ENCODE assay signal across 16 cellular contexts in the genomic region with DNA sequence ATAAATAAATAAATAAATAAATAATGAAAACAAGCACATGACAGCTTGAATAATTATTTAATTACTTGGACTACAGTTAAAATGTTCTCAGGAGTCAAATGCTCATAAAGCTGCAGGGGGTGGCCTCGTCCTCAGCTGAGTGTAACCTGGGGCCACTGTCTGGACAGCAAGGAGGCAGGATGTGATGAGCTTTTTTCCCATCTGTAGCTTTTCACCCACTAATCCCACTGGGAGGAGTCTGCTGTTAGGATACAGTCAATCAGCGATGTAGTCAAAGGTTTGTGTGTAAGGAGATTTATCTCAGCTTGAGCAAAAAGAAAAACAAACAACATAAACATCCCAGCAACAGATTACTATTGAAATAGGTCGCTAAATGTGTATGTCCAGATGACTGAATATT.
"Had no signal": no experiment of that assay in that cellular context is flagged by ENCODE, and none has a peak within 500 bp of the region (broad histone marks: within the 10 kb centered on the region; RNA-seq: fewer than 3 reads in every experiment).

No MANE protein-coding gene starts in this region.

- ATAC-seq: effector memory CD8-positive, alpha-beta T cell; lower lobe of right lung had no signal

- H3K9me3 ChIP-seq: adrenal gland, lower lobe of right lung, upper lobe of left lung had no signal

- H3K4me3 ChIP-seq: adrenal gland, lower lobe of right lung, upper lobe of left lung had no signal

- H3K27me3 Mint-ChIP-seq: activated naive CD4-positive, alpha-beta T cell treated with anti-CD3 and anti-CD28 coated beads, Interleukin-2, amount 10 ng/mL, durations not matched to agents 7 days and 5 days; dendritic cell treated with granulocyte-macrophage colony-stimulating factor and Interleukin-4, amounts not matched to agents 40 ng/mL and 50 ng/mL, for 4 days; effector memory CD8-positive, alpha-beta T cell; stimulated activated naive CD8-positive, alpha-beta T cell treated with anti-CD3 and anti-CD28 coated beads, Interleukin-15, Interleukin-2, amounts not matched to agents 100 ng/mL and 50 ng/mL, for 24 hours had no signal

- H2AFZ ChIP-seq: parathyroid adenoma had no signal

- H3K9ac ChIP-seq: parathyroid adenoma had no signal

- H3K27ac ChIP-seq: epithelial cell of prostate, parathyroid adenoma, upper lobe of left lung had no signal

- H3K4me3 Mint-ChIP-seq: activated naive CD4-positive, alpha-beta T cell treated with anti-CD3 and anti-CD28 coated beads, Interleukin-2, amount 10 ng/mL, durations not matched to agents 7 days and 5 days; dendritic cell treated with granulocyte-macrophage colony-stimulating factor and Interleukin-4, amounts not matched to agents 40 ng/mL and 50 ng/mL, for 4 days; effector memory CD8-positive, alpha-beta T cell; stimulated activated naive CD8-positive, alpha-beta T cell treated with anti-CD3 and anti-CD28 coated beads, Interleukin-15, Interleukin-2, amounts not matched to agents 100 ng/mL and 50 ng/mL, for 24 hours had no signal

- H3K27me3 ChIP-seq: adrenal gland, upper lobe of left lung had no signal

- H3K36me3 ChIP-seq: adrenal gland had no signal

- H3K9me3 Mint-ChIP-seq: activated naive CD4-positive, alpha-beta T cell treated with anti-CD3 and anti-CD28 coated beads, Interleukin-2, amount 10 ng/mL, durations not matched to agents 7 days and 5 days; activated T-helper 2 cell treated with anti-CD3 and anti-CD28 coated beads, Interferon-gamma antibody, Interleukin-2, Interleukin-4, amounts not matched to agents 10 μg/mL and 5 μg/mL and 100 μg/mL, durations not matched to agents 14 hours and 24 hours and 36 hours; dendritic cell treated with granulocyte-macrophage colony-stimulating factor and Interleukin-4, amounts not matched to agents 40 ng/mL and 50 ng/mL, for 4 days; effector memory CD8-positive, alpha-beta T cell; stimulated activated naive CD8-positive, alpha-beta T cell treated with anti-CD3 and anti-CD28 coated beads, Interleukin-15, Interleukin-2, amounts not matched to agents 100 ng/mL and 50 ng/mL, for 24 hours had no signal

- DNase-seq: activated CD4-positive, alpha-beta T cell treated with anti-CD3 and anti-CD28 coated beads, Interleukin-2, amount 50 U/mL, for 1 hour; activated naive CD4-positive, alpha-beta T cell treated with anti-CD3 and anti-CD28 coated beads, Interleukin-2, amount 10 ng/mL, durations not matched to agents 7 days and 5 days; adrenal gland; caudate nucleus; effector memory CD8-positive, alpha-beta T cell; hippocampal formation; lower lobe of right lung; midbrain; stimulated activated CD4-positive, alpha-beta T cell treated with anti-CD3 and anti-CD28 coated beads, Interleukin-4, amount 100 ng/mL, for 1 hour; stimulated activated CD8-positive, alpha-beta memory T cell treated with anti-CD3 and anti-CD28 coated beads, Interleukin-4, amount 100 ng/mL, for 48 hours; upper lobe of left lung had no signal

- H3K27ac Mint-ChIP-seq: activated naive CD4-positive, alpha-beta T cell treated with anti-CD3 and anti-CD28 coated beads, Interleukin-2, amount 10 ng/mL, durations not matched to agents 7 days and 5 days; activated T-helper 2 cell treated with anti-CD3 and anti-CD28 coated beads, Interferon-gamma antibody, Interleukin-2, Interleukin-4, amounts not matched to agents 10 μg/mL and 5 μg/mL and 100 μg/mL, durations not matched to agents 14 hours and 24 hours and 36 hours; dendritic cell treated with granulocyte-macrophage colony-stimulating factor and Interleukin-4, amounts not matched to agents 40 ng/mL and 50 ng/mL, for 4 days; effector memory CD8-positive, alpha-beta T cell; stimulated activated naive CD8-positive, alpha-beta T cell treated with anti-CD3 and anti-CD28 coated beads, Interleukin-15, Interleukin-2, amounts not matched to agents 100 ng/mL and 50 ng/mL, for 24 hours had no signal

- H3K36me3 Mint-ChIP-seq: activated naive CD4-positive, alpha-beta T cell treated with anti-CD3 and anti-CD28 coated beads, Interleukin-2, amount 10 ng/mL, durations not matched to agents 7 days and 5 days had no signal
